ENCODE assay signal across 7 cellular contexts in genomic region chr7:28668085-28668484, GRCh38.
"Had no signal": no experiment of that assay in that cellular context is flagged by ENCODE, and none has a peak within 500 bp of the region (broad histone marks: within the 10 kb centered on the region; RNA-seq: fewer than 3 reads in every experiment).

No MANE protein-coding gene starts in this region.

- ATAC-seq: GM12878 had no signal

- FAIRE-seq: GM12878, GM12891, GM12892, GM18507, GM19239 had no signal

- H3K4me3 ChIP-seq: GM12878 had no signal

- DNase-seq: GDM1, GF-D8 had no signal
